28 cellular contexts compared by ENCODE assay signal in genomic region chr4:79763486-79764075, GRCh38.
A peak's percentile ranks its signal among the peaks of the same experiment; 100 is the strongest.
DNase-seq lines count a peak whose midpoint lies in the region; ATAC-seq, FAIRE-seq and TF ChIP-seq lines count a peak whose summit lies in the region.
"Had no signal": no experiment of that assay in that cellular context is flagged by ENCODE, and none has a peak within 500 bp of the region (broad histone marks: within the 10 kb centered on the region; RNA-seq: fewer than 3 reads in every experiment).

No MANE protein-coding gene starts in this region.

- H3K27me3 Mint-ChIP-seq in H9 (ENCODE audit: low read depth), result no peaks in the 10 kb centered on the region
- peaks cover 13% of the 10 kb centered on the region for H3K27me3 Mint-ChIP-seq in activated T-helper 17 cell treated with anti-CD3 and anti-CD28 coated beads, Interleukin-2, amount 50 U/mL, for 72 hours
- H3K27me3 Mint-ChIP-seq: CD4-positive, alpha-beta T cell had no signal

- H3K23ac ChIP-seq in H9 (ENCODE audit: insufficient read length, low read depth, low read length), result no peak overlapping the region
- no peak overlapping the region for H3K23ac ChIP-seq in mesendoderm (ENCODE audit: low read length)

- no peak overlapping the region for H3K4me3 Mint-ChIP-seq in H9
- no peak overlapping the region for H3K4me3 Mint-ChIP-seq in activated T-helper 17 cell treated with anti-CD3 and anti-CD28 coated beads, Interleukin-2, amount 50 U/mL, for 72 hours
- H3K4me3 Mint-ChIP-seq: CD4-positive, alpha-beta T cell; T-cell had no signal

- POLR2A ChIA-PET in GM12878 (lab: Charles Lee), result interaction anchor here (0.6 kb wide), 1 partner anchor 1761 kb away, joined by 4 read pairs; no protein-coding TSS in a partner anchor

- H3K56ac ChIP-seq in H9 (ENCODE audit: insufficient read length, low read depth, low read length), result no peak overlapping the region
- no peak overlapping the region for H3K56ac ChIP-seq in mesendoderm (ENCODE audit: low read length)

- TF ChIP-seq CTCF in right atrium auricular region (IDR thresholded peaks at IDR 0.05) (no peak), H9 (conservative IDR thresholded peaks at IDR 0.05) (peak; percentile 39; the same call in 2 of the 3 replicates), GM12878 (IDR thresholded peaks at IDR 0.05 in 2 of 3, conservative IDR thresholded peaks at IDR 0.05 in 1 of 3; ENCODE audit: control insufficient read depth in 2 of 3, extremely low read depth in 1 of 3, insufficient read depth in 1 of 3, low read depth in 3 of 3, low read length in 3 of 3) (no peak)

- H3T11ph ChIP-seq in H9 (ENCODE audit: low read length), result no peak overlapping the region

- no peak for ATAC-seq in Right ventricle myocardium inferior
- ATAC-seq in GM12878, result peak; percentile 45; the same call in 1 of the 3 replicates
- no peak for ATAC-seq in activated T-helper 17 cell treated with anti-CD3 and anti-CD28 coated beads, Interleukin-2, amount 50 U/mL, for 72 hours (replicated peaks)
- ATAC-seq: PC-3, T-cell had no signal

- RAD21 ChIA-PET in GM12878 (lab: Charles Lee; ENCODE audit: unreplicated experiment), result no interaction called here

- SMC1A ChIA-PET in GM12878 (lab: Charles Lee; ENCODE audit: uncharacterized antibody, unreplicated experiment), result no interaction called here

- no peaks in the 10 kb centered on the region for H3K4me1 ChIP-seq in right atrium auricular region
- H3K4me1 ChIP-seq in H9 (ENCODE audit: insufficient read depth, low read length), result no peaks in the 10 kb centered on the region
- no peaks in the 10 kb centered on the region for H3K4me1 ChIP-seq in GM12878 (ENCODE audit: control insufficient read depth, insufficient read depth, low read length)
- H3K4me1 ChIP-seq in mesendoderm (ENCODE audit: control insufficient read depth, low read depth, low read length), result no peaks in the 10 kb centered on the region
- H3K4me1 ChIP-seq: BLaER1 treated with 17β-estradiol and CSF1 and Interleukin-3, amounts not matched to agents 10 nM and 100 nM; Caco-2; SJSA1 had no signal

- no peaks in the 10 kb centered on the region for H3K4me1 Mint-ChIP-seq in H9
- no peaks in the 10 kb centered on the region for H3K4me1 Mint-ChIP-seq in activated T-helper 17 cell treated with anti-CD3 and anti-CD28 coated beads, Interleukin-2, amount 50 U/mL, for 72 hours
- H3K4me1 Mint-ChIP-seq: T-cell had no signal

- H3K18ac ChIP-seq in H9 (ENCODE audit: insufficient read length, low read depth, low read length) (no peak overlapping the region), mesendoderm (ENCODE audit: low read length) (no peak overlapping the region)

- H2AFZ ChIP-seq in H9 (ENCODE audit: low read length) (no peak overlapping the region), GM12878 (ENCODE audit: control insufficient read depth, low read depth, low read length) (no peak overlapping the region)

- TF ChIP-seq RAD21 in GM12878 (IDR thresholded peaks at IDR 0.05; ENCODE audit: insufficient read depth, low read depth, low read length), result no peak

- no peaks in the 10 kb centered on the region for H4K20me1 ChIP-seq in H9 (ENCODE audit: control insufficient read depth, insufficient read depth, insufficient read length)
- no peaks in the 10 kb centered on the region for H4K20me1 ChIP-seq in GM12878 (ENCODE audit: control insufficient read depth, insufficient read depth)
- H4K20me1 ChIP-seq: BLaER1 treated with 17β-estradiol and CSF1 and Interleukin-3, amounts not matched to agents 10 nM and 100 nM had no signal

- WGBS in H9 (ENCODE audit: extremely low coverage, insufficient read length, low lambda C conversion rate), result no CpG with 5 or more reads among the region's 4 CpGs
- 41% methylated on average over 4 of the region's 4 CpGs for WGBS in GM12878 (ENCODE audit: insufficient coverage, insufficient replicate concordance, low lambda C conversion rate, missing lambda C conversion rate)
- WGBS in mesendoderm (ENCODE audit: extremely low coverage, insufficient coverage, low lambda C conversion rate), result no CpG with 5 or more reads among the region's 4 CpGs

- H3K9ac ChIP-seq in H9 (ENCODE audit: extremely low read depth, insufficient read length, low read length), result no peak overlapping the region
- no peak overlapping the region for H3K9ac ChIP-seq in GM12878 (ENCODE audit: control insufficient read depth, insufficient read depth, low read length)
- H3K9ac ChIP-seq in mesendoderm (ENCODE audit: low read length), result no peak overlapping the region
- H3K9ac ChIP-seq: BLaER1 treated with 17β-estradiol and CSF1 and Interleukin-3, amounts not matched to agents 10 nM and 100 nM had no signal

- H3K4ac ChIP-seq in H9 (ENCODE audit: low read depth, low read length), result no peak overlapping the region
- H3K4ac ChIP-seq in mesendoderm (ENCODE audit: low read depth, low read length), result no peak overlapping the region

- H3K27ac ChIP-seq in right atrium auricular region (no peak overlapping the region), H9 (ENCODE audit: insufficient read length, low read depth, low read length) (no peak overlapping the region), GM12878 (ENCODE audit: control insufficient read depth, insufficient read depth) (no peak overlapping the region), mesendoderm (ENCODE audit: low read depth, low read length) (no peak overlapping the region)
- H3K27ac ChIP-seq: BLaER1 treated with 17β-estradiol and CSF1 and Interleukin-3, amounts not matched to agents 10 nM and 100 nM; SJSA1 had no signal

- no peak overlapping the region for H3K27ac Mint-ChIP-seq in H9
- H3K27ac Mint-ChIP-seq in activated T-helper 17 cell treated with anti-CD3 and anti-CD28 coated beads, Interleukin-2, amount 50 U/mL, for 72 hours, result no peak overlapping the region
- H3K27ac Mint-ChIP-seq: CD4-positive, alpha-beta T cell; T-cell had no signal

- no peak overlapping the region for H2BK15ac ChIP-seq in H9 (ENCODE audit: low read depth, low read length)
- H2BK15ac ChIP-seq in mesendoderm (replicated peaks; ENCODE audit: low read depth), result no peak overlapping the region

- H3K4me3 ChIP-seq in right atrium auricular region, result no peak overlapping the region
- H3K4me3 ChIP-seq in GM12878, result no peak overlapping the region
- H3K4me3 ChIP-seq in mesendoderm (ENCODE audit: low read length), result no peak overlapping the region
- H3K4me3 ChIP-seq: BLaER1 treated with 17β-estradiol and CSF1 and Interleukin-3, amounts not matched to agents 10 nM and 100 nM; SJSA1 had no signal

- no peak overlapping the region for H2BK12ac ChIP-seq in H9 (ENCODE audit: insufficient read length, low read depth, low read length)

- CTCF ChIA-PET in GM12878 (lab: Yijun Ruan, JAX), result no interaction called here

- H2BK120ac ChIP-seq in H9 (ENCODE audit: low read depth, low read length, poor library complexity, severe bottlenecking), result no peak overlapping the region
- H2BK120ac ChIP-seq in mesendoderm (ENCODE audit: low read depth, low read length), result no peak overlapping the region

- H3K36me3 Mint-ChIP-seq in H9 (ENCODE audit: insufficient read depth in 1 of 3, low read depth in 3 of 3), result peaks cover 3 to 7% (median 5%) of the 10 kb centered on the region in 3 experiments; a peak in 5 of 7 replicates
- no peaks in the 10 kb centered on the region for H3K36me3 Mint-ChIP-seq in activated T-helper 17 cell treated with anti-CD3 and anti-CD28 coated beads, Interleukin-2, amount 50 U/mL, for 72 hours (ENCODE audit: low read depth)
- H3K36me3 Mint-ChIP-seq: T-cell had no signal

- in situ Hi-C loops in GM12878 (cut with MboI), result no loop called here

- H3K9me3 ChIP-seq in right atrium auricular region (peaks cover 0 to 11% of the 10 kb centered on the region in 2 donors), H9 (ENCODE audit: control insufficient read depth, low read depth, low read length) (no peaks in the 10 kb centered on the region), GM12878 (replicated peaks; ENCODE audit: control insufficient read depth, insufficient read depth, low read length) (no peaks in the 10 kb centered on the region)
- H3K9me3 ChIP-seq: Caco-2, SJSA1 had no signal

- no peak for TF ChIP-seq POLR2A in GM12878 (IDR thresholded peaks at IDR 0.05; ENCODE audit: low read depth, low read length)

- intact Hi-C loops in Right ventricle myocardium inferior (cut with DNase I) (loop anchor here (10.0 kb wide), 1 partner anchor 101 kb away; no protein-coding TSS in a partner anchor), GM12878 (cut with micrococcal nuclease; ENCODE audit: unreplicated experiment) (no loop called here)

- peaks cover 11 to 17% of the 10 kb centered on the region in 2 experiments for H3K9me3 Mint-ChIP-seq in H9
- H3K9me3 Mint-ChIP-seq in activated T-helper 17 cell treated with anti-CD3 and anti-CD28 coated beads, Interleukin-2, amount 50 U/mL, for 72 hours, result peaks cover 7% of the 10 kb centered on the region

- DNase-seq in Right ventricle myocardium inferior (ENCODE audit: missing footprints) (peak; percentile 21), right atrium auricular region (ENCODE audit: low spot score) (no peak), H9 (no peak), GM12878 (ENCODE audit: low read depth, low spot score) (no peak), mesendoderm (peak; percentile 4), hypothalamus (lab: John Stamatoyannopoulos, UW) (no peak)
- DNase-seq in activated CD4-positive, alpha-beta T cell treated with anti-CD3 and anti-CD28 coated beads, Interleukin-2, amount 50 U/mL, for 48 hours, result no peak
- DNase-seq: 8988T; ACHN; Caco-2; CD4-positive, alpha-beta T cell; DMS79 treated with DMSO at 0.1 percent for 48 hours; KBM-7; MV-4-11; NCI-H1105; NCI-H1436 treated with DMSO at 0.1 percent for 48 hours; NCI-H187 treated with DMSO at 0.1 percent for 48 hours; NCI-H2171 treated with DMSO at 0.1 percent for 48 hours; NCI-H345; NCI-H510A treated with DMSO at 0.1 percent for 48 hours; NK-92 treated with Interleukin-12 subunit alpha and Interleukin-12 subunit beta, amount 100 ng/mL, for 24 hours; PC-3; Right ventricle myocardium superior; T-cell had no signal

- H4K5ac ChIP-seq in H9 (ENCODE audit: insufficient read length, low read depth, low read length) (no peak overlapping the region), mesendoderm (ENCODE audit: low read length) (no peak overlapping the region)

- no peaks in the 10 kb centered on the region for H3K36me3 ChIP-seq in right atrium auricular region
- no peaks in the 10 kb centered on the region for H3K36me3 ChIP-seq in GM12878 (ENCODE audit: control insufficient read depth in 2 of 2, insufficient read depth in 2 of 2, low read length in 1 of 2)
- no peaks in the 10 kb centered on the region for H3K36me3 ChIP-seq in mesendoderm (ENCODE audit: control insufficient read depth, insufficient read depth, low read length)
- H3K36me3 ChIP-seq: BLaER1 treated with 17β-estradiol and CSF1 and Interleukin-3, amounts not matched to agents 10 nM and 100 nM; SJSA1 had no signal

- H3K27me3 ChIP-seq in right atrium auricular region, result no peaks in the 10 kb centered on the region
- H3K27me3 ChIP-seq in H9 (ENCODE audit: insufficient read depth, low read length), result no peaks in the 10 kb centered on the region
- no peaks in the 10 kb centered on the region for H3K27me3 ChIP-seq in GM12878 (replicated peaks in 1 of 2; ENCODE audit: control insufficient read depth in 2 of 2, insufficient read depth in 2 of 2, low read length in 1 of 2)
- no peaks in the 10 kb centered on the region for H3K27me3 ChIP-seq in mesendoderm (ENCODE audit: insufficient read depth, low read length, poor library complexity)
- H3K27me3 ChIP-seq: BLaER1 treated with 17β-estradiol and CSF1 and Interleukin-3, amounts not matched to agents 10 nM and 100 nM; SJSA1 had no signal

- no TSS peak for BruUV-seq in GM12878 (replicated peaks; lab: Mats Ljungman, UMichigan)

- no peaks in the 10 kb centered on the region for H3K79me2 ChIP-seq in H9 (ENCODE audit: insufficient read depth, low read length)
- H3K79me2 ChIP-seq in GM12878 (ENCODE audit: control insufficient read depth, insufficient read depth, low read length), result no peaks in the 10 kb centered on the region
- no peaks in the 10 kb centered on the region for H3K79me2 ChIP-seq in mesendoderm (ENCODE audit: control insufficient read depth, insufficient read depth, low read length)

- H4K91ac ChIP-seq in H9 (ENCODE audit: insufficient read length, low read depth, low read length), result no peak overlapping the region

- FAIRE-seq in GM12878 (lab: Jason Lieb, UNC), result no peak
- FAIRE-seq: H54 had no signal

- no peaks in the 10 kb centered on the region for H3K79me1 ChIP-seq in H9 (ENCODE audit: insufficient read depth, low read depth, low read length, poor library complexity, severe bottlenecking)
- no peaks in the 10 kb centered on the region for H3K79me1 ChIP-seq in mesendoderm (ENCODE audit: low read length)

- no peak overlapping the region for H3K14ac ChIP-seq in H9 (ENCODE audit: insufficient read depth, low read length)

- H2AK5ac ChIP-seq in H9 (ENCODE audit: insufficient read length, low read length) (no peak overlapping the region), mesendoderm (ENCODE audit: low read length) (no peak overlapping the region)

- H3K4me2 ChIP-seq in H9 (ENCODE audit: insufficient read depth, insufficient read length, low read length), result no peak overlapping the region
- H3K4me2 ChIP-seq in GM12878 (ENCODE audit: control insufficient read depth, insufficient read depth), result no peak overlapping the region
- H3K4me2 ChIP-seq in mesendoderm (ENCODE audit: low read length), result no peak overlapping the region
- H3K4me2 ChIP-seq: BLaER1 treated with 17β-estradiol and CSF1 and Interleukin-3, amounts not matched to agents 10 nM and 100 nM had no signal

- H4K8ac ChIP-seq in H9 (replicated peaks; ENCODE audit: insufficient read length, low read depth, low read length), result no peak overlapping the region
- no peak overlapping the region for H4K8ac ChIP-seq in mesendoderm (ENCODE audit: low read depth, low read length)

- H3K23me2 ChIP-seq in H9 (ENCODE audit: insufficient read length, low read depth, low read length, poor library complexity, severe bottlenecking), result no peaks in the 10 kb centered on the region

- H2BK5ac ChIP-seq in H9 (ENCODE audit: insufficient read length, low read length), result no peak overlapping the region
- H2BK5ac ChIP-seq in mesendoderm (ENCODE audit: low read length), result no peak overlapping the region

- no peak overlapping the region for H2BK20ac ChIP-seq in H9 (ENCODE audit: low read depth, low read length, poor library complexity, severe bottlenecking)

- TF ChIP-seq EP300 in GM12878 (IDR thresholded peaks at IDR 0.05; ENCODE audit: borderline replicate concordance in 1 of 2, control insufficient read depth in 1 of 2, low read depth in 2 of 2, low read length in 2 of 2), result no peak

Comparison
In these comparisons a context has a peak if more than half of its experiments do, and no peak if none do; other contexts are left out.
1. DNase-seq: peak in Right ventricle myocardium inferior (single experiment) and mesendoderm (single experiment); none in right atrium auricular region (single experiment), H9 (single experiment), GM12878 (single experiment), activated CD4-positive, alpha-beta T cell treated with anti-CD3 and anti-CD28 coated beads, Interleukin-2, amount 50 U/mL, for 48 hours (0 of 2) and hypothalamus (0 of 51).